9 cellular contexts compared by ENCODE assay signal in the genomic region with DNA sequence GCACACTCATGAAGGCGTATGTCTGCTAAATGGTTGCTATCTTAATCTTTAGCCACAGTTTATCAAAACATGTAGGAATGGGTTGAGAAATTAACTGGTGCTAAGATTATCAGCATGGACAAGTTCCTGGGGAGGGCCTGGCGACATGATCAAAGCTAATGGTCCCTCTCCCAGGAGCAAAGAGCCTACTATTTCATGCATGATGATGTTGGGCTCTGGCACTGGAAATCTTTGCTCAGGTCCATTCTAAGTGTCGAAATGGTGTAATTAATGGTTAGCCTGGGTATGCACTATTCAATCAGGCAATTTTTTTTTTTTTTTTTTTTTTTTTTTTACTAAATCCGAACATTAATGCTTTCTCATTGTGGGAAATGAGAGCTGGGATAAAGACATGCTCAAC.
A peak's percentile ranks its signal among the peaks of the same experiment; 100 is the strongest.
DNase-seq lines count a peak whose midpoint lies in the region; ATAC-seq and TF ChIP-seq lines count a peak whose summit lies in the region.
"Had no signal": no experiment of that assay in that cellular context is flagged by ENCODE, and none has a peak within 500 bp of the region (broad histone marks: within the 10 kb centered on the region; RNA-seq: fewer than 3 reads in every experiment).

No MANE protein-coding gene starts in this region.

- H3K4me1 Mint-ChIP-seq in activated T-cell treated with anti-CD3 and anti-CD28 coated beads, Interleukin-2, amount 50 U/mL, for 72 hours (ENCODE audit: low read depth), result peaks cover 60% of the 10 kb centered on the region
- peaks cover 23% of the 10 kb centered on the region for H3K4me1 Mint-ChIP-seq in memory B cell

- no peak for DNase-seq in activated T-cell treated with anti-CD3 and anti-CD28 coated beads, Interleukin-2, amount 50 U/mL, for 72 hours
- no peak for DNase-seq in activated T-cell treated with anti-CD3 and anti-CD28 coated beads for 4 hours
- no peak for DNase-seq in body of pancreas
- no peak for DNase-seq in memory B cell (ENCODE audit: low spot score in 2 of 2)
- DNase-seq in testis, result no peak
- DNase-seq in NCI-H774 (lab: John Stamatoyannopoulos, UW), result no peak
- DNase-seq: stimulated activated CD4-positive, alpha-beta T cell treated with anti-CD3 and anti-CD28 coated beads, Interleukin-4, amount 100 ng/mL, for 4 hours had no signal

- H3K27me3 ChIP-seq in body of pancreas (no peaks in the 10 kb centered on the region), testis (no peaks in the 10 kb centered on the region)

- no peak overlapping the region for H3K4me3 ChIP-seq in body of pancreas
- H3K4me3 ChIP-seq in testis, result no peak overlapping the region

- H3K36me3 Mint-ChIP-seq in activated T-cell treated with anti-CD3 and anti-CD28 coated beads, Interleukin-2, amount 50 U/mL, for 72 hours (ENCODE audit: insufficient read depth in 2 of 2), result peaks cover 1 to 12% of the 10 kb centered on the region in 2 donors
- peaks cover 17% of the 10 kb centered on the region for H3K36me3 Mint-ChIP-seq in memory B cell

- WGBS in body of pancreas, 2 donors, result 40 to 59% methylated on average over 4 of the region's 4 CpGs
- 66 to 76% methylated on average over 4 of the region's 4 CpGs for WGBS in testis, 2 donors

- H3K4me1 ChIP-seq in body of pancreas (peaks cover 86% of the 10 kb centered on the region), testis (peaks cover 58% of the 10 kb centered on the region)

- no peaks in the 10 kb centered on the region for H3K27me3 Mint-ChIP-seq in activated T-cell treated with anti-CD3 and anti-CD28 coated beads, Interleukin-2, amount 50 U/mL, for 72 hours (ENCODE audit: low read depth)
- no peaks in the 10 kb centered on the region for H3K27me3 Mint-ChIP-seq in memory B cell

- H3K27ac Mint-ChIP-seq in activated T-cell treated with anti-CD3 and anti-CD28 coated beads, Interleukin-2, amount 50 U/mL, for 72 hours, result no peak overlapping the region
- peak overlapping the region; percentile 75 for H3K27ac Mint-ChIP-seq in memory B cell

- H3K9me3 Mint-ChIP-seq in activated T-cell treated with anti-CD3 and anti-CD28 coated beads, Interleukin-2, amount 50 U/mL, for 72 hours, result no peaks in the 10 kb centered on the region
- H3K9me3 Mint-ChIP-seq in memory B cell, result no peaks in the 10 kb centered on the region

- H3K27ac ChIP-seq in body of pancreas (peak overlapping the region; percentile 37 to 80 (median 72)), testis (peak overlapping the region; percentile 62 to 76)

- no peak for TF ChIP-seq POLR2A in body of pancreas (IDR thresholded peaks at IDR 0.05)
- no peak for TF ChIP-seq POLR2A in testis (IDR thresholded peaks at IDR 0.05)

- ATAC-seq in activated T-cell treated with anti-CD3 and anti-CD28 coated beads, Interleukin-2, amount 50 U/mL, for 72 hours (replicated peaks in 1 of 2), result peak in 1 of 2 donors; percentile 11
- ATAC-seq in body of pancreas (no peak), memory B cell (ENCODE audit: low read depth) (no peak), HG03139 (IDR thresholded peaks at IDR 0.05; ENCODE audit: unreplicated experiment) (no peak), HG03565 (IDR thresholded peaks at IDR 0.05; ENCODE audit: unreplicated experiment) (no peak)

- peak overlapping the region; percentile 50 to 53 for H3K4me3 Mint-ChIP-seq in activated T-cell treated with anti-CD3 and anti-CD28 coated beads, Interleukin-2, amount 50 U/mL, for 72 hours
- no peak overlapping the region for H3K4me3 Mint-ChIP-seq in memory B cell

- H3K36me3 ChIP-seq in body of pancreas (replicated peaks in 1 of 2; ENCODE audit: insufficient read depth in 1 of 2, low read depth in 2 of 2) (no peaks in the 10 kb centered on the region), testis (ENCODE audit: low read depth, missing control alignments) (no peaks in the 10 kb centered on the region)

- intact Hi-C loops in body of pancreas (cut with DNase I), result no loop called here
- intact Hi-C loops in testis (cut with DNase I; ENCODE audit: low total_unique reads), result no loop called here

- no peaks in the 10 kb centered on the region for H3K9me3 ChIP-seq in body of pancreas
- H3K9me3 ChIP-seq in testis, result no peaks in the 10 kb centered on the region

- TF ChIP-seq CTCF in body of pancreas (IDR thresholded peaks at IDR 0.05) (no peak), testis (IDR thresholded peaks at IDR 0.05) (no peak)
